In the genomic region with DNA sequence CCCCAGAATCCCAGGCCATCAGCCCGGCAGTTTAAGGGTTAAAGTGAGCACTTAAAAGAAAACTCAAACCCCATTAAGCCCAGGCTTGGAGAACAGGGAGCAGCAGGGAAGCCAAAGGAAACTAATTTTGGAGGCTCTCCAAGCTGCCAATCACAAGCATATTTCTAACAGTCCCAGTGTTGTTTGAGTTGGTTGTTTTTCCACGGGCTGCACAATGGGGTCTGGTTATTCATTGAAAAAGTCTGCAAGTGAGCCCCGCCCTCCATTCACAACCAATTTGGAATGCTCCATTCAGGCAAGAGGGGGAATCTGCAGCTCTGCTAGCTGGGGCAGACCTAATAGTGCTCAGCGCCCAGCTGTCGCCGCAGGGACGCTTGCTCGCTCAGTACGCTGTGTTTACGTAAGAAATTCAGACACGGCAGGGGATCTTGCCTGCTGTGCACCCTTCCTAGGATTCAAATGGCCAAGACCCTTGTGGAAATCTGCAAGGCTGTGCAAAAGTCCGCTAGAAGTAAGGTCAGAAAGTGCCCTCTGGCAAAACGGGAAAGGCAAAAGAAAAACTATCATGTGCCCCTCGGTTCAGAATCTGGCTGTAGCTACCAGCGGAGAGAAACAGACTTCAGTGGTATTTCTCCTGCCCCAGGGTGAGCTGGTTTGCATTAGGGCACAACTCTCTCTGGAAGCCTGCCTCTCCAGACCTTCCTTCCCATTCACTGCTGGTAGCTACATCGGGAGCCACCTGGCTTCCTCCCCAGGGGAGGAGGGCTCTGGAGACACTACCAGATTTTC, we compare ENCODE assay signal across 8 cellular contexts. TPM values are rescaled to one million over a fixed set of nuclear protein-coding genes. Genes with fewer than 3 reads are reported as not detected.
DNase-seq lines count a peak whose midpoint lies in the region; ATAC-seq and TF ChIP-seq lines count a peak whose summit lies in the region.

No MANE protein-coding gene starts in this region.

- H3K9me3 ChIP-seq in gastroesophageal sphincter, result no peaks in the 10 kb centered on the region

- TF ChIP-seq EP300 in gastroesophageal sphincter (IDR thresholded peaks at IDR 0.05), result no peak

- H3K27me3 ChIP-seq in gastroesophageal sphincter, result no peaks in the 10 kb centered on the region

- H3K4me3 Mint-ChIP-seq in WTC11, result peak overlapping the region; percentile 82
- peak overlapping the region; percentile 87 for H3K4me3 Mint-ChIP-seq in neural crest cell

- POLR2A ChIA-PET in WTC11 (lab: Charles Lee), result interaction anchor here (1.1 to 2.3 kb wide), 8 partner anchors 11 to 116 kb away, joined by 3 to 21 read pairs (median 4); a partner anchor contains a TSS
- POLR2A ChIA-PET in GM10248 (lab: Yijun Ruan, JAX), result no interaction called here

- H3K27ac ChIP-seq in gastroesophageal sphincter, result peak overlapping the region in 2 of 4 donors; percentile 47 to 52

- H3K27ac Mint-ChIP-seq in WTC11 (peak overlapping the region; percentile 98), neural crest cell (ENCODE audit: unreplicated experiment) (peak overlapping the region; percentile 83)

- peak; percentile 82 for ATAC-seq in WTC11
- ATAC-seq in gastroesophageal sphincter, result peak; percentile 67
- no peak for ATAC-seq in HG02885 (IDR thresholded peaks at IDR 0.05; ENCODE audit: poor library complexity, unreplicated experiment)
- ATAC-seq in GM19328 (IDR thresholded peaks at IDR 0.05; ENCODE audit: unreplicated experiment), result no peak

- TF ChIP-seq CTCF in WTC11 (IDR thresholded peaks at IDR 0.05) (no peak), gastroesophageal sphincter (IDR thresholded peaks at IDR 0.05) (no peak), neural crest cell (conservative IDR thresholded peaks at IDR 0.05) (no peak), GM10248 (IDR thresholded peaks at IDR 0.05; ENCODE audit: control extremely low read depth, extremely low read depth, low read depth, missing control alignments) (no peak)

- H3K4me3 ChIP-seq in gastroesophageal sphincter, result peak overlapping the region; percentile 15 to 43

- no peaks in the 10 kb centered on the region for H3K36me3 ChIP-seq in gastroesophageal sphincter

- H3K36me3 Mint-ChIP-seq in WTC11, result peaks cover 28% of the 10 kb centered on the region
- peaks cover 12% of the 10 kb centered on the region for H3K36me3 Mint-ChIP-seq in neural crest cell (ENCODE audit: low read depth)

- H3K9me3 Mint-ChIP-seq in WTC11 (no peaks in the 10 kb centered on the region), neural crest cell (no peaks in the 10 kb centered on the region)

- peaks cover 4 to 31% (median 16%) of the 10 kb centered on the region in 3 donors for H3K4me1 ChIP-seq in gastroesophageal sphincter

- WGBS in gastroesophageal sphincter (ENCODE audit: low coverage in 1 of 2), 2 donors, result 3 to 8% methylated on average over 4 to 11 of the region's 16 CpGs

- CTCF ChIA-PET in WTC11 (lab: Charles Lee) (interaction anchor here (0.5 to 3.7 kb wide), 21 partner anchors 10 to 179 kb away, joined by 3 to 30 read pairs (median 4); a partner anchor contains a TSS), GM10248 (lab: Yijun Ruan, JAX) (interaction anchor here (0.8 to 1.5 kb wide), 9 partner anchors 9 to 517 kb away, joined by 3 to 11 read pairs (median 4); no protein-coding TSS in a partner anchor)

- TF ChIP-seq POLR2A in gastroesophageal sphincter (IDR thresholded peaks at IDR 0.05), result no peak

- H3K4me1 Mint-ChIP-seq in WTC11, result peaks cover 82% of the 10 kb centered on the region
- peaks cover 63% of the 10 kb centered on the region for H3K4me1 Mint-ChIP-seq in neural crest cell

- H3K27me3 Mint-ChIP-seq in WTC11 (ENCODE audit: low read depth), result no peaks in the 10 kb centered on the region
- peaks cover 41% of the 10 kb centered on the region for H3K27me3 Mint-ChIP-seq in neural crest cell (ENCODE audit: low read depth)

- DNase-seq in DMS153 (lab: John Stamatoyannopoulos, UW) (peak; percentile 94), NCI-H1417 treated with DMSO at 0.1 percent for 48 hours (lab: John Stamatoyannopoulos, UW) (peak; percentile 97), WTC11 (ENCODE audit: low spot score) (peak; percentile 80), neural crest cell (ENCODE audit: low read depth, low spot score) (peak; percentile 78), GM10248 (ENCODE audit: extremely low spot score) (no peak)

TF ChIP-seq in WTC11, 78 proteins besides CTCF, POLR2A, EP300 and RAD21 (continues in another document):
- TF ChIP-seq ZNF423 (CRISPR knock-in tag; IDR thresholded peaks at IDR 0.05), result peak; percentile 99
- TF ChIP-seq, protein P1, sequence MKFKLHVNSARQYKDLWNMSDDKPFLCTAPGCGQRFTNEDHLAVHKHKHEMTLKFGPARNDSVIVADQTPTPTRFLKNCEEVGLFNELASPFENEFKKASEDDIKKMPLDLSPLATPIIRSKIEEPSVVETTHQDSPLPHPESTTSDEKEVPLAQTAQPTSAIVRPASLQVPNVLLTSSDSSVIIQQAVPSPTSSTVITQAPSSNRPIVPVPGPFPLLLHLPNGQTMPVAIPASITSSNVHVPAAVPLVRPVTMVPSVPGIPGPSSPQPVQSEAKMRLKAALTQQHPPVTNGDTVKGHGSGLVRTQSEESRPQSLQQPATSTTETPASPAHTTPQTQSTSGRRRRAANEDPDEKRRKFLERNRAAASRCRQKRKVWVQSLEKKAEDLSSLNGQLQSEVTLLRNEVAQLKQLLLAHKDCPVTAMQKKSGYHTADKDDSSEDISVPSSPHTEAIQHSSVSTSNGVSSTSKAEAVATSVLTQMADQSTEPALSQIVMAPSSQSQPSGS (CRISPR knock-in tag; IDR thresholded peaks at IDR 0.05; ENCODE audit: borderline replicate concordance, low read depth), result no peak
- TF ChIP-seq, protein P2, sequence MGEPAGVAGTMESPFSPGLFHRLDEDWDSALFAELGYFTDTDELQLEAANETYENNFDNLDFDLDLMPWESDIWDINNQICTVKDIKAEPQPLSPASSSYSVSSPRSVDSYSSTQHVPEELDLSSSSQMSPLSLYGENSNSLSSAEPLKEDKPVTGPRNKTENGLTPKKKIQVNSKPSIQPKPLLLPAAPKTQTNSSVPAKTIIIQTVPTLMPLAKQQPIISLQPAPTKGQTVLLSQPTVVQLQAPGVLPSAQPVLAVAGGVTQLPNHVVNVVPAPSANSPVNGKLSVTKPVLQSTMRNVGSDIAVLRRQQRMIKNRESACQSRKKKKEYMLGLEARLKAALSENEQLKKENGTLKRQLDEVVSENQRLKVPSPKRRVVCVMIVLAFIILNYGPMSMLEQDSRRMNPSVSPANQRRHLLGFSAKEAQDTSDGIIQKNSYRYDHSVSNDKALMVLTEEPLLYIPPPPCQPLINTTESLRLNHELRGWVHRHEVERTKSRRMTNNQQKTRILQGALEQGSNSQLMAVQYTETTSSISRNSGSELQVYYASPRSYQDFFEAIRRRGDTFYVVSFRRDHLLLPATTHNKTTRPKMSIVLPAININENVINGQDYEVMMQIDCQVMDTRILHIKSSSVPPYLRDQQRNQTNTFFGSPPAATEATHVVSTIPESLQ (CRISPR knock-in tag; IDR thresholded peaks at IDR 0.05), result no peak
- TF ChIP-seq TCF7 (CRISPR knock-in tag; IDR thresholded peaks at IDR 0.05; ENCODE audit: low read depth), result no peak
- TF ChIP-seq SP1 (CRISPR knock-in tag; conservative IDR thresholded peaks at IDR 0.05), result peak; percentile 59
- TF ChIP-seq MYBL2 (CRISPR knock-in tag; IDR thresholded peaks at IDR 0.05), result 0 out of 2 replicates have a peak, but pooled peaks have one; percentile 32
- TF ChIP-seq ETV6 (CRISPR knock-in tag; IDR thresholded peaks at IDR 0.05), result peak; percentile 53; the same call in 1 of the 2 replicates
- TF ChIP-seq, protein P3, sequence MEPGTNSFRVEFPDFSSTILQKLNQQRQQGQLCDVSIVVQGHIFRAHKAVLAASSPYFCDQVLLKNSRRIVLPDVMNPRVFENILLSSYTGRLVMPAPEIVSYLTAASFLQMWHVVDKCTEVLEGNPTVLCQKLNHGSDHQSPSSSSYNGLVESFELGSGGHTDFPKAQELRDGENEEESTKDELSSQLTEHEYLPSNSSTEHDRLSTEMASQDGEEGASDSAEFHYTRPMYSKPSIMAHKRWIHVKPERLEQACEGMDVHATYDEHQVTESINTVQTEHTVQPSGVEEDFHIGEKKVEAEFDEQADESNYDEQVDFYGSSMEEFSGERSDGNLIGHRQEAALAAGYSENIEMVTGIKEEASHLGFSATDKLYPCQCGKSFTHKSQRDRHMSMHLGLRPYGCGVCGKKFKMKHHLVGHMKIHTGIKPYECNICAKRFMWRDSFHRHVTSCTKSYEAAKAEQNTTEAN (CRISPR knock-in tag; IDR thresholded peaks at IDR 0.05), result no peak
- TF ChIP-seq, protein P4, sequence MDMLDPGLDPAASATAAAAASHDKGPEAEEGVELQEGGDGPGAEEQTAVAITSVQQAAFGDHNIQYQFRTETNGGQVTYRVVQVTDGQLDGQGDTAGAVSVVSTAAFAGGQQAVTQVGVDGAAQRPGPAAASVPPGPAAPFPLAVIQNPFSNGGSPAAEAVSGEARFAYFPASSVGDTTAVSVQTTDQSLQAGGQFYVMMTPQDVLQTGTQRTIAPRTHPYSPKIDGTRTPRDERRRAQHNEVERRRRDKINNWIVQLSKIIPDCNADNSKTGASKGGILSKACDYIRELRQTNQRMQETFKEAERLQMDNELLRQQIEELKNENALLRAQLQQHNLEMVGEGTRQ (CRISPR knock-in tag; IDR thresholded peaks at IDR 0.05), result 0 out of 2 replicates have a peak, but pooled peaks have one; percentile 6
- TF ChIP-seq ZNF121 (CRISPR knock-in tag; IDR thresholded peaks at IDR 0.05), result no peak
- TF ChIP-seq, protein P5, sequence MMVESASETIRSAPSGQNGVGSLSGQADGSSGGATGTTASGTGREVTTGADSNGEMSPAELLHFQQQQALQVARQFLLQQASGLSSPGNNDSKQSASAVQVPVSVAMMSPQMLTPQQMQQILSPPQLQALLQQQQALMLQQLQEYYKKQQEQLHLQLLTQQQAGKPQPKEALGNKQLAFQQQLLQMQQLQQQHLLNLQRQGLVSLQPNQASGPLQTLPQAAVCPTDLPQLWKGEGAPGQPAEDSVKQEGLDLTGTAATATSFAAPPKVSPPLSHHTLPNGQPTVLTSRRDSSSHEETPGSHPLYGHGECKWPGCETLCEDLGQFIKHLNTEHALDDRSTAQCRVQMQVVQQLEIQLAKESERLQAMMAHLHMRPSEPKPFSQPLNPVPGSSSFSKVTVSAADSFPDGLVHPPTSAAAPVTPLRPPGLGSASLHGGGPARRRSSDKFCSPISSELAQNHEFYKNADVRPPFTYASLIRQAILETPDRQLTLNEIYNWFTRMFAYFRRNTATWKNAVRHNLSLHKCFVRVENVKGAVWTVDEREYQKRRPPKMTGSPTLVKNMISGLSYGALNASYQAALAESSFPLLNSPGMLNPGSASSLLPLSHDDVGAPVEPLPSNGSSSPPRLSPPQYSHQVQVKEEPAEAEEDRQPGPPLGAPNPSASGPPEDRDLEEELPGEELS (CRISPR knock-in tag; IDR thresholded peaks at IDR 0.05), result peak; percentile 36; the same call in 1 of the 2 replicates

RNA-seq across cellular contexts. Expression of a gene that starts 11.0 kb away (rescaled TPM):
- 52.9 to 71.3 TPM (median 62.1 TPM) in 3 replicates for total RNA-seq in WTC11 (2021)
- 10 to 100 TPM in 2 of 4 donors, 1 to 10 TPM in 2; 5.9 to 15.5 (median 9.7) TPM for total RNA-seq in gastroesophageal sphincter
- total RNA-seq in neural crest cell, result 61.0 and 63.4 TPM in 2 replicates

Comparison
In these comparisons a context has a peak if more than half of its experiments do, and no peak if none do; other contexts are left out.
1. ATAC-seq: peak in WTC11 (single experiment) and gastroesophageal sphincter (single experiment); none in HG02885 (single experiment) and GM19328 (single experiment).